ENCODE assay signal across 1 cellular context in the genomic region with DNA sequence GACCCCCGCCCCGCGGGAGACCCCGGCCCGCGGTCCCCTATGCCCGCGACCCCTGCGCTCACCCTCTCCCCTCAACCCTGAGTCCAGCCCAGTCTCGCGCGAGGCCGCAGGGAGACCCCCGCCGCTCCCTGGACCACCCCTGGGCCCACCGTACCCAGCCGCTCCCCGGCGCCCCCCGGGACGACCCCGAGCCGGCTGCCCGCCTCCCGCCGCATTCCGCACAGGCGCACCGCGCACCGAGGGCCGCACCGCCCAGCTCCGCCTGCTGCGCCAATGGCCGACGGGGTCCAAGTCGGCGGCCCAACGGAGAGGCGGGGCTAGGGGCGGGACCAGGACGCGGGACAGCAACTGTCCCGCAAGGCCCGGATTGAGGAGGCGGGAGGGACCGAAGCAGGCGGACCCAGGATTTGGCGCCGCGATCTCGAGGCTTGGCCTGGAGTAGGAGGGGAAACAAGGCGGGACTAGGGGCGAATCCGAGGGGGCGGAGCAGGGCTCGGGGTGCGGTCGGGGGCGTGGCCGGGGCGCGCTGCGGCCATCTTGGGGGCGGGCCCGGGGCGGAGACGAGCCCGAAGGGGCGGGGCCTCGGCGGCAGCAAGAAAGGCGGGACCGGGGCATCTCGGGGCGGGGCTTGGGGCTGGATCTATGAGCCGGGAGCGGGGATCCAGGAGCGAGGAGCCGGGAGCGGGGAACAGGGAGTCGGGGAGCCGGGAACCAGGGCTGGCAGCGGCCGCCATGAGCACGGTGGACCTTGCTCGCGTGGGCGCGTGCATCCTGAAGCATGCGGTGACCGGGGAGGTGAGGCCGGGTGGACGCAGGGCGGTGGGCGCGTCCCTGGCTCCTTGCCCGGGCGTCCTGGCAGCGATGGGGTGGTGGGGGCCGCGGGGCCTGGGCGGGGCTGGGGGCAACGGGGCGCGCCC.
A peak's percentile ranks its signal among the peaks of the same experiment; 100 is the strongest.
TF ChIP-seq lines count a peak whose summit lies in the region.

A gene with protein sequence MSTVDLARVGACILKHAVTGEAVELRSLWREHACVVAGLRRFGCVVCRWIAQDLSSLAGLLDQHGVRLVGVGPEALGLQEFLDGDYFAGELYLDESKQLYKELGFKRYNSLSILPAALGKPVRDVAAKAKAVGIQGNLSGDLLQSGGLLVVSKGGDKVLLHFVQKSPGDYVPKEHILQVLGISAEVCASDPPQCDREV (plus strand): TSS at position 624 of the 917 bp plus-strand sequence. CDS start 109 bp downstream, at position 733.

TF ChIP-seq in H1, 55 proteins besides CTCF, POLR2A, EP300 and RAD21:
- TF ChIP-seq PHF8 (conservative IDR thresholded peaks at IDR 0.05; ENCODE audit: low read depth, low read length) = peak; percentile 54; the same call in 1 of the 2 replicates
- TF ChIP-seq, protein P1, sequence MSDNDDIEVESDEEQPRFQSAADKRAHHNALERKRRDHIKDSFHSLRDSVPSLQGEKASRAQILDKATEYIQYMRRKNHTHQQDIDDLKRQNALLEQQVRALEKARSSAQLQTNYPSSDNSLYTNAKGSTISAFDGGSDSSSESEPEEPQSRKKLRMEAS (IDR thresholded peaks at IDR 0.05) = peak; percentile 63
- TF ChIP-seq BRCA1 (IDR thresholded peaks at IDR 0.05; ENCODE audit: low read depth, low read length) = no peak
- peak; percentile 86 for TF ChIP-seq YY1 (IDR thresholded peaks at IDR 0.05; ENCODE audit: low read depth, low read length)
- TF ChIP-seq, protein P2, sequence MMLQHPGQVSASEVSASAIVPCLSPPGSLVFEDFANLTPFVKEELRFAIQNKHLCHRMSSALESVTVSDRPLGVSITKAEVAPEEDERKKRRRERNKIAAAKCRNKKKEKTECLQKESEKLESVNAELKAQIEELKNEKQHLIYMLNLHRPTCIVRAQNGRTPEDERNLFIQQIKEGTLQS (IDR thresholded peaks at IDR 0.05; ENCODE audit: insufficient read depth, low read depth, low read length) = no peak
- TF ChIP-seq CHD2 (IDR thresholded peaks at IDR 0.05; ENCODE audit: low read length) = 0 out of 2 replicates have a peak, but pooled peaks have one; percentile 12
- TF ChIP-seq SP4 (IDR thresholded peaks at IDR 0.05; ENCODE audit: low read length) = peak; percentile 70; the same call in 1 of the 2 replicates
- TF ChIP-seq NRF1 (IDR thresholded peaks at IDR 0.05; ENCODE audit: low read depth, low read length) = peak; percentile 43
- peak; percentile 22 for TF ChIP-seq TAF1 (IDR thresholded peaks at IDR 0.05; ENCODE audit: low read depth, low read length)
- TF ChIP-seq ASH2L (IDR thresholded peaks at IDR 0.05; ENCODE audit: low read length) = no peak
- peak; percentile 12 to 16; a peak in 1 of 4 replicates for TF ChIP-seq SIN3A (conservative IDR thresholded peaks at IDR 0.05 in 1 of 2, IDR thresholded peaks at IDR 0.05 in 1 of 2; ENCODE audit: low read depth in 1 of 2, low read length in 2 of 2)
- TF ChIP-seq, protein P3, sequence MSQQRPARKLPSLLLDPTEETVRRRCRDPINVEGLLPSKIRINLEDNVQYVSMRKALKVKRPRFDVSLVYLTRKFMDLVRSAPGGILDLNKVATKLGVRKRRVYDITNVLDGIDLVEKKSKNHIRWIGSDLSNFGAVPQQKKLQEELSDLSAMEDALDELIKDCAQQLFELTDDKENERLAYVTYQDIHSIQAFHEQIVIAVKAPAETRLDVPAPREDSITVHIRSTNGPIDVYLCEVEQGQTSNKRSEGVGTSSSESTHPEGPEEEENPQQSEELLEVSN (IDR thresholded peaks at IDR 0.05) = peak; percentile 90
- TF ChIP-seq CBX8 (IDR thresholded peaks at IDR 0.05; ENCODE audit: borderline replicate concordance, low read depth, low read length) = no peak
- TF ChIP-seq KDM4A (IDR thresholded peaks at IDR 0.05; ENCODE audit: low read depth, low read length, severe bottlenecking) = peak; percentile 83
- TF ChIP-seq TEAD4 (IDR thresholded peaks at IDR 0.05; ENCODE audit: low read depth, low read length) = peak; percentile 30; the same call in 1 of the 2 replicates
- TF ChIP-seq TAF7 (optimal IDR thresholded peaks at IDR 0.05; ENCODE audit: borderline replicate concordance, low read depth, low read length) = peak; percentile 73
- peak; percentile 35; the same call in 1 of the 2 replicates for TF ChIP-seq POLR2AphosphoS5 (IDR thresholded peaks at IDR 0.05; ENCODE audit: low read depth, low read length)
- peak; percentile 83 for TF ChIP-seq SP1 (IDR thresholded peaks at IDR 0.05; ENCODE audit: low read depth, low read length)
